Comparison of ENCODE assay signal across 11 cellular contexts in genomic region chr17:49185381-49185780, GRCh38. TPM values are rescaled to one million over a fixed set of nuclear protein-coding genes. Genes with fewer than 3 reads are reported as not detected.
"Had no signal": no experiment of that assay in that cellular context is flagged by ENCODE, and none has a peak within 500 bp of the region (broad histone marks: within the 10 kb centered on the region; RNA-seq: fewer than 3 reads in every experiment).

No MANE protein-coding gene starts in this region.

RNA-seq across cellular contexts. Expression of gene GNGT2, which starts 25.0 kb away (rescaled TPM):
- total RNA-seq: SJSA1, SK-MEL-5 had no signal

RNA-seq across cellular contexts. Expression of gene ABI3, which starts 25.1 kb away (rescaled TPM):
- total RNA-seq: PC-3, PC-9, SJSA1, SK-MEL-5 had no signal

RNA-seq across cellular contexts. Expression of gene PHOSPHO1, which starts 45.2 kb away (rescaled TPM):
- total RNA-seq: OCI-LY7, PC-9, Peyer's patch, SJCRH30 had no signal
- polyA plus RNA-seq: SK-N-SH had no signal

RNA-seq across cellular contexts. Expression of gene B4GALNT2, which starts 52.8 kb away (rescaled TPM):
- total RNA-seq: OCI-LY7, PC-9, Right ventricle myocardium inferior, Right ventricle myocardium superior, RPMI7951, SJCRH30, SK-MEL-5 had no signal
- polyA plus RNA-seq: SK-N-SH had no signal
